In the genomic region with DNA sequence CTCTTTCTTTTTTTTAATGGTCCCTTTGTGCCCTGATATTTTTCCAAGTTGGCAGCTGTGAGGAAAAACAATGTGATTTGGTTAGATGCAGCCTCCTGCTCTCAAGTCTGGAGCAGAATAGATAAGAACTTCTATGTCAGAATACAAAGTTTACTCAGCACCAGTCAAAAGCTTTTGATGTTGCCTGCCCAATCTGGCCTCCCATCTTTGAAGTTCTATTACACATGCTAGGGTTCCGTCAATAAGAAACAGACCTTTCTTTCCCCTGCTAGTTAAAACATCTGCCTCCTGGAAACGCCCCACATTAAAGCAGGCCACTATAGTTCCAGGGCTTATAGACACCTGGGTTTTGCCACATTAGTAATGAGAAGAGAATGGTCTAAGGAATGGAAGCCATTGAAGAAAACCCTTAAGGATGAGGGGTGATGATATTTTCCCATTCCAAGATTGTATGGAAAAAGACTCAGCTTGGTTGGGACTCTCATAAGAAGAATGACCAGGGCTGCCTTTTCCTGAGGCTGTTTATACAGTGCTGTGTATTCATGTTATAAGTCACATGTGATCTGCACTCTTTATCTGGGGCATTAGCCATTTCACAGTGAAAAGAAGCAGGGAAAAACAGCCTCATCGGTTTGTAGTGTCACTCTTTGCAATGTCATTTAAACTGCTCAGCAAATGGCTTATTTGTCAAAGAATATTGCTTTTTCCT, we compare ENCODE assay signal across 1 cellular context.
TF ChIP-seq lines count a peak whose summit lies in the region.

No MANE protein-coding gene starts in this region.

TF ChIP-seq in HepG2, 621 proteins besides CTCF, POLR2A, EP300 and RAD21 (continued from another document and continues in another):
- TF ChIP-seq, protein P1, sequence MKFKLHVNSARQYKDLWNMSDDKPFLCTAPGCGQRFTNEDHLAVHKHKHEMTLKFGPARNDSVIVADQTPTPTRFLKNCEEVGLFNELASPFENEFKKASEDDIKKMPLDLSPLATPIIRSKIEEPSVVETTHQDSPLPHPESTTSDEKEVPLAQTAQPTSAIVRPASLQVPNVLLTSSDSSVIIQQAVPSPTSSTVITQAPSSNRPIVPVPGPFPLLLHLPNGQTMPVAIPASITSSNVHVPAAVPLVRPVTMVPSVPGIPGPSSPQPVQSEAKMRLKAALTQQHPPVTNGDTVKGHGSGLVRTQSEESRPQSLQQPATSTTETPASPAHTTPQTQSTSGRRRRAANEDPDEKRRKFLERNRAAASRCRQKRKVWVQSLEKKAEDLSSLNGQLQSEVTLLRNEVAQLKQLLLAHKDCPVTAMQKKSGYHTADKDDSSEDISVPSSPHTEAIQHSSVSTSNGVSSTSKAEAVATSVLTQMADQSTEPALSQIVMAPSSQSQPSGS (CRISPR knock-in tag; IDR thresholded peaks at IDR 0.05) = peak; percentile 46; the same call in 1 of the 2 replicates
- TF ChIP-seq ZNF615 (CRISPR knock-in tag; IDR thresholded peaks at IDR 0.05; ENCODE audit: borderline replicate concordance) (no peak), HNRNPL (IDR thresholded peaks at IDR 0.05; ENCODE audit: low read depth, low read length) (no peak), ESRRA (CRISPR knock-in tag; IDR thresholded peaks at IDR 0.05; ENCODE audit: low read depth) (0 out of 2 replicates have a peak, but pooled peaks have one; percentile 17), ERF (CRISPR knock-in tag; IDR thresholded peaks at IDR 0.05) (0 out of 2 replicates have a peak, but pooled peaks have one; percentile 25), PAX8 (CRISPR knock-in tag; IDR thresholded peaks at IDR 0.05; ENCODE audit: borderline replicate concordance) (no peak), KDM5A (IDR thresholded peaks at IDR 0.05; ENCODE audit: borderline replicate concordance, low read length) (no peak), SMAD3 (CRISPR knock-in tag; IDR thresholded peaks at IDR 0.05) (peak; percentile 42; the same call in 1 of the 2 replicates), SMARCE1 (IDR thresholded peaks at IDR 0.05; ENCODE audit: borderline replicate concordance) (no peak), CCDC6 (CRISPR knock-in tag; IDR thresholded peaks at IDR 0.05) (0 out of 2 replicates have a peak, but pooled peaks have one; percentile 42), FOXC1 (CRISPR knock-in tag; IDR thresholded peaks at IDR 0.05; ENCODE audit: borderline replicate concordance) (0 out of 2 replicates have a peak, but pooled peaks have one; percentile 10), PAXIP1 (CRISPR knock-in tag; conservative IDR thresholded peaks at IDR 0.05) (peak; percentile 96), POLR2G (IDR thresholded peaks at IDR 0.05; ENCODE audit: low read depth, low read length) (peak; percentile 32; the same call in 1 of the 2 replicates), TGIF2 (CRISPR knock-in tag; IDR thresholded peaks at IDR 0.05) (peak; percentile 55; the same call in 1 of the 2 replicates), AHDC1 (CRISPR knock-in tag; IDR thresholded peaks at IDR 0.05; ENCODE audit: borderline replicate concordance) (peak; percentile 97), ATAD3A (CRISPR knock-in tag; IDR thresholded peaks at IDR 0.05) (no peak), SIX4 (CRISPR knock-in tag; IDR thresholded peaks at IDR 0.05) (peak; percentile 71; the same call in 1 of the 2 replicates), DRAP1 (CRISPR knock-in tag; IDR thresholded peaks at IDR 0.05) (peak; percentile 61), ETV5 (CRISPR knock-in tag; IDR thresholded peaks at IDR 0.05; ENCODE audit: borderline replicate concordance) (peak; percentile 75; the same call in 1 of the 2 replicates), RAD51 (IDR thresholded peaks at IDR 0.05; ENCODE audit: borderline replicate concordance) (no peak), HNF1B (CRISPR knock-in tag; IDR thresholded peaks at IDR 0.05) (peak; percentile 58; the same call in 1 of the 2 replicates), ELF1 (CRISPR knock-in tag; IDR thresholded peaks at IDR 0.05) (0 out of 2 replicates have a peak, but pooled peaks have one; percentile 16), ZNF687 (CRISPR knock-in tag; IDR thresholded peaks at IDR 0.05) (no peak), ZNF3 (CRISPR knock-in tag; IDR thresholded peaks at IDR 0.05) (no peak), CBX5 (CRISPR knock-in tag; IDR thresholded peaks at IDR 0.05; ENCODE audit: borderline replicate concordance) (no peak), ZNF644 (CRISPR knock-in tag; IDR thresholded peaks at IDR 0.05; ENCODE audit: low read depth) (peak; percentile 79; the same call in 1 of the 2 replicates), HOXD1 (CRISPR knock-in tag; IDR thresholded peaks at IDR 0.05) (peak; percentile 47; the same call in 1 of the 2 replicates), SATB2 (CRISPR knock-in tag; IDR thresholded peaks at IDR 0.05) (no peak), ZBTB3 (CRISPR knock-in tag; IDR thresholded peaks at IDR 0.05; ENCODE audit: borderline replicate concordance, low read depth) (0 out of 2 replicates have a peak, but pooled peaks have one; percentile 52), EHMT2 (IDR thresholded peaks at IDR 0.05; ENCODE audit: borderline replicate concordance, low read depth, low read length) (peak; percentile 22; the same call in 1 of the 2 replicates), NCOR1 (IDR thresholded peaks at IDR 0.05; ENCODE audit: borderline replicate concordance, low read length) (peak; percentile 72; the same call in 1 of the 2 replicates), MYC (CRISPR knock-in tag; IDR thresholded peaks at IDR 0.05; ENCODE audit: borderline replicate concordance) (no peak), MED1 (CRISPR knock-in tag; IDR thresholded peaks at IDR 0.05) (peak; percentile 91), HHEX (CRISPR knock-in tag; IDR thresholded peaks at IDR 0.05) (peak; percentile 26; the same call in 1 of the 2 replicates), NCOA2 (CRISPR knock-in tag; IDR thresholded peaks at IDR 0.05) (peak; percentile 98)
- TF ChIP-seq, protein P2, sequence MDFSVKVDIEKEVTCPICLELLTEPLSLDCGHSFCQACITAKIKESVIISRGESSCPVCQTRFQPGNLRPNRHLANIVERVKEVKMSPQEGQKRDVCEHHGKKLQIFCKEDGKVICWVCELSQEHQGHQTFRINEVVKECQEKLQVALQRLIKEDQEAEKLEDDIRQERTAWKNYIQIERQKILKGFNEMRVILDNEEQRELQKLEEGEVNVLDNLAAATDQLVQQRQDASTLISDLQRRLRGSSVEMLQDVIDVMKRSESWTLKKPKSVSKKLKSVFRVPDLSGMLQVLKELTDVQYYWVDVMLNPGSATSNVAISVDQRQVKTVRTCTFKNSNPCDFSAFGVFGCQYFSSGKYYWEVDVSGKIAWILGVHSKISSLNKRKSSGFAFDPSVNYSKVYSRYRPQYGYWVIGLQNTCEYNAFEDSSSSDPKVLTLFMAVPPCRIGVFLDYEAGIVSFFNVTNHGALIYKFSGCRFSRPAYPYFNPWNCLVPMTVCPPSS (IDR thresholded peaks at IDR 0.05) = no peak
- TF ChIP-seq, protein P3, sequence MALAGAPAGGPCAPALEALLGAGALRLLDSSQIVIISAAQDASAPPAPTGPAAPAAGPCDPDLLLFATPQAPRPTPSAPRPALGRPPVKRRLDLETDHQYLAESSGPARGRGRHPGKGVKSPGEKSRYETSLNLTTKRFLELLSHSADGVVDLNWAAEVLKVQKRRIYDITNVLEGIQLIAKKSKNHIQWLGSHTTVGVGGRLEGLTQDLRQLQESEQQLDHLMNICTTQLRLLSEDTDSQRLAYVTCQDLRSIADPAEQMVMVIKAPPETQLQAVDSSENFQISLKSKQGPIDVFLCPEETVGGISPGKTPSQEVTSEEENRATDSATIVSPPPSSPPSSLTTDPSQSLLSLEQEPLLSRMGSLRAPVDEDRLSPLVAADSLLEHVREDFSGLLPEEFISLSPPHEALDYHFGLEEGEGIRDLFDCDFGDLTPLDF (CRISPR knock-in tag; IDR thresholded peaks at IDR 0.05) = no peak
